In the genomic region with DNA sequence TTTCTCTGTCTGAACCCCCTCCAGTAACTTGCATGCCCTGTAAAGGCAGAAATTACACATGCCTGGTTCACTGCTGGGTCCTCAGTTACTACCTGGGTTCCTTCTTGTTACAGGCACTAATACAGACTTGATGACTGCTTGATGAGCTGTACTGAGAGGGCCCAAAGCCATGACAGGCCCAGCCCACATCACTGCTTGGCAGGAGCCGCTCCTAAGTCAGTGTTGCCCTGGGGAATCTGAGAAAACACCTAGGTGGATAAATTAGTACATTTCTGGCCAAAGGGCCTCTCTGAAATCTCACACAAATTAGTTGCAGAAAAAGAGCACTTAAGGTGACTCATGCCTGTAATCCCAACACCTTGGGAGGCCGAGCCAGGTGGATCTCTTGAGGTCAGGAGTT, we compare ENCODE assay signal across 1 cellular context.
TF ChIP-seq lines count a peak whose summit lies in the region.

No MANE protein-coding gene starts in this region.

TF ChIP-seq in GM12878, 131 proteins besides CTCF, POLR2A, EP300 and RAD21 (continued from another document):
- TF ChIP-seq, protein P1, sequence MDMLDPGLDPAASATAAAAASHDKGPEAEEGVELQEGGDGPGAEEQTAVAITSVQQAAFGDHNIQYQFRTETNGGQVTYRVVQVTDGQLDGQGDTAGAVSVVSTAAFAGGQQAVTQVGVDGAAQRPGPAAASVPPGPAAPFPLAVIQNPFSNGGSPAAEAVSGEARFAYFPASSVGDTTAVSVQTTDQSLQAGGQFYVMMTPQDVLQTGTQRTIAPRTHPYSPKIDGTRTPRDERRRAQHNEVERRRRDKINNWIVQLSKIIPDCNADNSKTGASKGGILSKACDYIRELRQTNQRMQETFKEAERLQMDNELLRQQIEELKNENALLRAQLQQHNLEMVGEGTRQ (IDR thresholded peaks at IDR 0.05; ENCODE audit: borderline replicate concordance, low read depth, low read length), result no peak
- TF ChIP-seq PAX5 (IDR thresholded peaks at IDR 0.05; ENCODE audit: borderline replicate concordance, low read depth, low read length) (no peak), KAT2A (conservative IDR thresholded peaks at IDR 0.05; ENCODE audit: control insufficient read depth, low read depth, low read length) (no peak), KLF5 (IDR thresholded peaks at IDR 0.05; ENCODE audit: partially characterized antibody) (no peak), ZNF274 (IDR thresholded peaks at IDR 0.05; ENCODE audit: insufficient read depth, insufficient read length) (no peak), WRNIP1 (IDR thresholded peaks at IDR 0.05; ENCODE audit: borderline replicate concordance, low read depth, low read length) (no peak), ZNF217 (IDR thresholded peaks at IDR 0.05) (no peak)
TF ChIP-seq in GM12878: peak in this region for 0.
